ENCODE assay signal across 11 cellular contexts in genomic region chr1:145955436-145955835, GRCh38. TPM values are rescaled to one million over a fixed set of nuclear protein-coding genes. Genes with fewer than 3 reads are reported as not detected.
DNase-seq lines count a peak whose midpoint lies in the region; ATAC-seq and TF ChIP-seq lines count a peak whose summit lies in the region.
"Had no signal": no experiment of that assay in that cellular context is flagged by ENCODE, and none has a peak within 500 bp of the region (broad histone marks: within the 10 kb centered on the region; RNA-seq: fewer than 3 reads in every experiment).

No MANE protein-coding gene starts in this region.

- ATAC-seq in T-cell (replicated peaks in 1 of 4) (no peak), GM19351 (IDR thresholded peaks at IDR 0.05; ENCODE audit: unreplicated experiment) (no peak)

- no peaks in the 10 kb centered on the region for H3K27me3 ChIP-seq in CD8-positive, alpha-beta memory T cell (ENCODE audit: insufficient read depth, low read length, poor library complexity, severe bottlenecking)

- H3K9me3 ChIP-seq in CD8-positive, alpha-beta memory T cell (ENCODE audit: low read length), result no peaks in the 10 kb centered on the region

- H3K4me1 ChIP-seq in CD8-positive, alpha-beta memory T cell (ENCODE audit: insufficient read depth, low read length), result peaks cover 67% of the 10 kb centered on the region

- no peak for TF ChIP-seq CTCF in fibroblast of mammary gland (conservative IDR thresholded peaks at IDR 0.05; ENCODE audit: control insufficient read depth, insufficient read depth, low read depth, low read length)

- H3K27ac ChIP-seq in CD8-positive, alpha-beta memory T cell (ENCODE audit: low read depth, low read length), result no peak overlapping the region

- H3K36me3 ChIP-seq in CD8-positive, alpha-beta memory T cell (ENCODE audit: insufficient read depth, low read length), result no peaks in the 10 kb centered on the region

- POLR2A ChIA-PET in CD8-positive, alpha-beta memory T cell (lab: Charles Lee), result interaction anchor here (1.4 to 7.1 kb wide), 2 partner anchors 9 to 28 kb away, joined by 3 to 87 read pairs; partner anchors contain the start of genes ANKRD34A, POLR3GL and RBM8A
- POLR2A ChIA-PET in T-cell (lab: Charles Lee), result no interaction called here

- peaks cover 83 to 86% (median 86%) of the 10 kb centered on the region in 3 donors for H3K4me1 Mint-ChIP-seq in CD8-positive, alpha-beta memory T cell
- H3K4me1 Mint-ChIP-seq in T-cell, result peaks cover 78 to 83% (median 78%) of the 10 kb centered on the region in 3 donors

- peaks cover 0 to 32% (median 4%) of the 10 kb centered on the region in 3 donors for H3K36me3 Mint-ChIP-seq in CD8-positive, alpha-beta memory T cell
- H3K36me3 Mint-ChIP-seq in T-cell, result peaks cover 16% of the 10 kb centered on the region

- peaks cover 0 to 3% of the 10 kb centered on the region in 2 donors for H3K27me3 Mint-ChIP-seq in CD8-positive, alpha-beta memory T cell
- H3K27me3 Mint-ChIP-seq in T-cell, result no peaks in the 10 kb centered on the region

- CTCF ChIA-PET in CD8-positive, alpha-beta memory T cell (lab: Charles Lee), result interaction anchor here (2.4 kb wide), 1 partner anchor 28 kb away, joined by 7 read pairs; the partner anchor contains the start of gene RBM8A
- CTCF ChIA-PET in T-cell (lab: Charles Lee), result interaction anchor here in 1 of 2 donors (1.0 to 1.5 kb wide), 2 partner anchors 9 to 21 kb away, joined by 4 to 5 read pairs; partner anchors contain the start of genes ANKRD34A and POLR3GL

- peak overlapping the region in 6 of 7 donors; percentile 36 to 95 (median 84) for H3K4me3 Mint-ChIP-seq in CD8-positive, alpha-beta memory T cell
- peak overlapping the region; percentile 22 to 90 (median 89) for H3K4me3 Mint-ChIP-seq in T-cell
- H3K4me3 Mint-ChIP-seq: dendritic cell treated with granulocyte-macrophage colony-stimulating factor and Interleukin-4, amounts not matched to agents 40 ng/mL and 50 ng/mL, for 4 days had no signal

- peak overlapping the region; percentile 4 to 92 (median 38) for H3K27ac Mint-ChIP-seq in CD8-positive, alpha-beta memory T cell
- H3K27ac Mint-ChIP-seq in T-cell, result peak overlapping the region; percentile 20 to 56
- H3K27ac Mint-ChIP-seq: dendritic cell treated with granulocyte-macrophage colony-stimulating factor and Interleukin-4, amounts not matched to agents 40 ng/mL and 50 ng/mL, for 4 days had no signal

- H3K9me3 Mint-ChIP-seq in CD8-positive, alpha-beta memory T cell, result no peaks in the 10 kb centered on the region
- no peaks in the 10 kb centered on the region for H3K9me3 Mint-ChIP-seq in T-cell
- H3K9me3 Mint-ChIP-seq: dendritic cell treated with granulocyte-macrophage colony-stimulating factor and Interleukin-4, amounts not matched to agents 40 ng/mL and 50 ng/mL, for 4 days had no signal

- no peak for DNase-seq in CD8-positive, alpha-beta memory T cell
- DNase-seq in T-cell (no peak), fibroblast of mammary gland (ENCODE audit: low read depth) (peak; percentile 69), skeletal muscle cell (ENCODE audit: low read depth) (no peak), Kasumi-1 (lab: John Stamatoyannopoulos, UW) (no peak)
- DNase-seq in stimulated activated CD8-positive, alpha-beta memory T cell treated with anti-CD3 and anti-CD28 coated beads, Interleukin-4, amount 100 ng/mL, for 48 hours, result no peak
- DNase-seq: kidney glomerular epithelial cell, NCI-H1092, OCI-M1 had no signal

- H3K4me3 ChIP-seq in CD8-positive, alpha-beta memory T cell (ENCODE audit: low read length), result peak overlapping the region; percentile 94
- H3K4me3 ChIP-seq in fibroblast of mammary gland (ENCODE audit: control insufficient read depth, low read depth, low read length) (peak overlapping the region; percentile 87), skeletal muscle cell (ENCODE audit: low read depth, low read length) (peak overlapping the region; percentile 75)

RNA-seq across cellular contexts. Expression of gene LIX1L, which starts 2.4 kb away (rescaled TPM):
- total RNA-seq in CD8-positive, alpha-beta memory T cell, result 10 to 100 TPM; 41.8 to 42.6 TPM
- polyA plus RNA-seq in CD8-positive, alpha-beta memory T cell, result 33.5 TPM
- 10 to 100 TPM; 43.4 to 74.4 (median 64.2) TPM for total RNA-seq in T-cell

RNA-seq across cellular contexts. Expression of gene ANKRD34A, which starts 8.9 kb away (rescaled TPM):
- total RNA-seq in CD8-positive, alpha-beta memory T cell, result 1 to 10 TPM; 6.9 to 8.7 TPM
- polyA plus RNA-seq in CD8-positive, alpha-beta memory T cell, result 0.97 TPM
- total RNA-seq in T-cell, result 1 to 10 TPM in 3 of 5 donors, under 1 TPM in 2; 0.68 to 3.5 (median 1.7) TPM

RNA-seq across cellular contexts. Expression of gene POLR3GL, which starts 9.1 kb away (rescaled TPM):
- 10 to 100 TPM; 21.6 to 22.8 TPM for total RNA-seq in CD8-positive, alpha-beta memory T cell
- polyA plus RNA-seq in CD8-positive, alpha-beta memory T cell, result 103 TPM
- 10 to 100 TPM; 30.9 to 41.7 (median 38.3) TPM for total RNA-seq in T-cell

RNA-seq across cellular contexts. Expression of gene RBM8A, which starts 28.2 kb away (rescaled TPM):
- 100 to 1,000 TPM; 387 to 397 TPM for total RNA-seq in CD8-positive, alpha-beta memory T cell
- polyA plus RNA-seq in CD8-positive, alpha-beta memory T cell, result 192 TPM
- 100 to 1,000 TPM; 124 to 153 (median 130) TPM for total RNA-seq in T-cell

RNA-seq across cellular contexts. Expression of gene PEX11B, which starts 36.9 kb away (rescaled TPM):
- total RNA-seq in CD8-positive, alpha-beta memory T cell, result 10 to 100 TPM; 42.0 to 43.1 TPM
- 46.9 TPM for polyA plus RNA-seq in CD8-positive, alpha-beta memory T cell
- 10 to 100 TPM; 18.8 to 36.3 (median 34.4) TPM for total RNA-seq in T-cell
